In genomic region chr20:53706008-53706481, GRCh38 we compare ENCODE assay signal across 11 cellular contexts.
DNase-seq lines count a peak whose midpoint lies in the region; ATAC-seq and TF ChIP-seq lines count a peak whose summit lies in the region.
"Had no signal": no experiment of that assay in that cellular context is flagged by ENCODE, and none has a peak within 500 bp of the region (broad histone marks: within the 10 kb centered on the region; RNA-seq: fewer than 3 reads in every experiment).

No MANE protein-coding gene starts in this region.

- H3K27me3 ChIP-seq in Caco-2 (replicated peaks; ENCODE audit: control insufficient read depth, insufficient read depth, low read length) (no peaks in the 10 kb centered on the region), OCI-LY1 (ENCODE audit: insufficient read depth, low read length) (no peaks in the 10 kb centered on the region), colonic mucosa (no peaks in the 10 kb centered on the region), H7 (ENCODE audit: control insufficient read depth, insufficient read depth, low read length) (no peaks in the 10 kb centered on the region)
- H3K27me3 ChIP-seq: MG63 had no signal

- H3K9me3 ChIP-seq in Caco-2 (no peaks in the 10 kb centered on the region), OCI-LY1 (ENCODE audit: low read length) (no peaks in the 10 kb centered on the region), colonic mucosa (no peaks in the 10 kb centered on the region)
- H3K9me3 ChIP-seq: MG63 had no signal

- H3K4me3 Mint-ChIP-seq in Caco-2 (ENCODE audit: unreplicated experiment) (peak overlapping the region; percentile 25), nephron progenitor cell (no peak overlapping the region)

- no peaks in the 10 kb centered on the region for H3K9me2 ChIP-seq in OCI-LY1 (ENCODE audit: low read depth, low read length)

- H3K36me3 Mint-ChIP-seq in Caco-2 (ENCODE audit: insufficient read depth, unreplicated experiment) = no peaks in the 10 kb centered on the region
- no peaks in the 10 kb centered on the region for H3K36me3 Mint-ChIP-seq in nephron progenitor cell (ENCODE audit: low read depth)

- H3F3A ChIP-seq in OCI-LY1 (ENCODE audit: insufficient read depth, low read length) = peaks cover 6% of the 10 kb centered on the region; the same call in 1 of the 2 replicates

- H3K27ac ChIP-seq in OCI-LY1 (ENCODE audit: low read depth, low read length, poor library complexity, severe bottlenecking) = peak overlapping the region; percentile 98
- H3K27ac ChIP-seq in colonic mucosa = peak overlapping the region; percentile 33

- intact Hi-C loops in Caco-2 (cut with micrococcal nuclease; ENCODE audit: unreplicated experiment) (no loop called here), colonic mucosa (cut with DNase I) (no loop called here)

- CTCF ChIA-PET in Caco-2 (lab: Charles Lee) = no interaction called here

- H2AFZ ChIP-seq in OCI-LY1 (ENCODE audit: low read length) = no peak overlapping the region

- H3K36me3 ChIP-seq in Caco-2 (ENCODE audit: control insufficient read depth, insufficient read depth, low read length) (no peaks in the 10 kb centered on the region), OCI-LY1 (ENCODE audit: insufficient read depth, low read length) (no peaks in the 10 kb centered on the region), colonic mucosa (no peaks in the 10 kb centered on the region), H7 (replicated peaks; ENCODE audit: control insufficient read depth, insufficient read depth, low read length) (no peaks in the 10 kb centered on the region)
- H3K36me3 ChIP-seq: MG63 had no signal

- TF ChIP-seq CTCF in Caco-2 (IDR thresholded peaks at IDR 0.05; ENCODE audit: insufficient read depth in 1 of 2, low read depth in 1 of 2, low read length in 1 of 2, severe bottlenecking in 1 of 2, unreplicated experiment in 1 of 2) (no peak), OCI-LY1 (IDR thresholded peaks at IDR 0.05; ENCODE audit: low read length) (no peak), colonic mucosa (IDR thresholded peaks at IDR 0.05) (no peak), nephron progenitor cell (IDR thresholded peaks at IDR 0.05) (no peak)

- peaks cover 29% of the 10 kb centered on the region for H3K4me1 ChIP-seq in Caco-2
- H3K4me1 ChIP-seq in OCI-LY1 (ENCODE audit: insufficient read depth, low read length, severe bottlenecking) = peaks cover 51% of the 10 kb centered on the region
- H3K4me1 ChIP-seq in colonic mucosa = no peaks in the 10 kb centered on the region

- ATAC-seq in left lobe of liver (no peak), HG02763 (IDR thresholded peaks at IDR 0.05; ENCODE audit: unreplicated experiment) (no peak)

- H3K9ac ChIP-seq in OCI-LY1 (ENCODE audit: low read length) = peak overlapping the region; percentile 48
- no peak overlapping the region for H3K9ac ChIP-seq in colonic mucosa (ENCODE audit: low read depth in 2 of 2, low read length in 2 of 2)

- H3K4me3 ChIP-seq in Caco-2 (ENCODE audit: low read depth, low read length) (no peak overlapping the region), OCI-LY1 (ENCODE audit: low read depth, low read length, poor library complexity, severe bottlenecking) (peak overlapping the region; percentile 26), colonic mucosa (no peak overlapping the region), H7 (ENCODE audit: insufficient read depth, low read depth, low read length) (no peak overlapping the region)
- H3K4me3 ChIP-seq: MG63 had no signal

- peak overlapping the region; percentile 66 for H3K27ac Mint-ChIP-seq in Caco-2 (ENCODE audit: unreplicated experiment)
- H3K27ac Mint-ChIP-seq in nephron progenitor cell = peak overlapping the region; percentile 98

- BruUV-seq in Caco-2 (replicated peaks; lab: Mats Ljungman, UMichigan) = no TSS peak

- POLR2A ChIA-PET in Caco-2 (lab: Charles Lee) = no interaction called here

- H3K4me1 Mint-ChIP-seq in Caco-2 (ENCODE audit: low read depth, unreplicated experiment) (peaks cover 43% of the 10 kb centered on the region), nephron progenitor cell (peaks cover 32% of the 10 kb centered on the region)

- peak overlapping the region; percentile 43 for H3K4me2 ChIP-seq in OCI-LY1 (ENCODE audit: low read length)

- H3K9me3 Mint-ChIP-seq in Caco-2 (ENCODE audit: unreplicated experiment) (no peaks in the 10 kb centered on the region), nephron progenitor cell (no peaks in the 10 kb centered on the region)

- H3K27me3 Mint-ChIP-seq in Caco-2 (ENCODE audit: insufficient read depth, unreplicated experiment) (no peaks in the 10 kb centered on the region), nephron progenitor cell (ENCODE audit: low read depth, poor library complexity) (peaks cover 3% of the 10 kb centered on the region)

- no peak for DNase-seq in Caco-2
- DNase-seq in colonic mucosa = no peak
- DNase-seq in nephron progenitor cell = no peak
- no peak for DNase-seq in H7
- no peak for DNase-seq in left lobe of liver (ENCODE audit: low spot score)
- no peak for DNase-seq in NCI-H2227 (lab: John Stamatoyannopoulos, UW; ENCODE audit: unreplicated experiment)
- DNase-seq: dermis blood vessel endothelial cell; NK-92 treated with Interleukin-12 subunit alpha and Interleukin-12 subunit beta, amount 100 ng/mL, for 24 hours had no signal

- H3K79me2 ChIP-seq in OCI-LY1 (ENCODE audit: insufficient read depth, low read length) = no peaks in the 10 kb centered on the region

- H4K20me1 ChIP-seq in OCI-LY1 (ENCODE audit: insufficient read depth, low read length) = no peaks in the 10 kb centered on the region
